ENCODE assay signal across 24 cellular contexts in the genomic region with DNA sequence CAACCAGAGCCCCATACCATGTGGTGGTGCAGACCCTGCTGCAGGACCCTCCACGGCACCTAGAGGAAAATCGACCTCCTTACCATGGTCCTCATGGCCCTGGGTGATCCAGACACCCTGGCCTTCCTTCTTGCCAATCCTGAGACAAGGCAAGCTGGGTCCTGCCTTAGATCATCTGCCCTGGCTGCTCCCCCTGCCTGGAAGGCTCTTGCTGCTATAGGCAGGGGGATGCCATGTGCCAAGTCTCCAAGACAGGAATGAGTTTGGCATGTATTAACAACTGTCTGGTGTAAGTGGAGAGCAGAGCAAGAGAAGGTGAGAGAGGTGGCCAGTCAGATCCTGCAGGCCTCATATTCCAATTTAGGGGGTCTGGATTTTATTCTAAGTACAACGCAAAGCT. TPM values are rescaled to one million over a fixed set of nuclear protein-coding genes. Genes with fewer than 3 reads are reported as not detected.
A peak's percentile ranks its signal among the peaks of the same experiment; 100 is the strongest.
DNase-seq lines count a peak whose midpoint lies in the region; ATAC-seq and TF ChIP-seq lines count a peak whose summit lies in the region.
"Had no signal": no experiment of that assay in that cellular context is flagged by ENCODE, and none has a peak within 500 bp of the region (broad histone marks: within the 10 kb centered on the region; RNA-seq: fewer than 3 reads in every experiment).

No MANE protein-coding gene starts in this region.

- TF ChIP-seq POLR2A in esophagus squamous epithelium (IDR thresholded peaks at IDR 0.05): no peak
- no peak for TF ChIP-seq POLR2A in ovary (IDR thresholded peaks at IDR 0.05)
- no peak for TF ChIP-seq POLR2A in right lobe of liver (IDR thresholded peaks at IDR 0.05)

- TF ChIP-seq CTCF in natural killer cell (IDR thresholded peaks at IDR 0.05) (no peak), esophagus squamous epithelium (IDR thresholded peaks at IDR 0.05) (no peak), osteoblast (IDR thresholded peaks at IDR 0.05; ENCODE audit: extremely low read depth, low read depth, low read length) (no peak), ovary (IDR thresholded peaks at IDR 0.05) (no peak), right lobe of liver (IDR thresholded peaks at IDR 0.05) (no peak)

- H3K36me3 ChIP-seq in esophagus squamous epithelium: peaks cover 0 to 11% (median 0%) of the 10 kb centered on the region in 3 donors
- H3K36me3 ChIP-seq in osteoblast (ENCODE audit: insufficient read depth, low read length): peaks cover 60% of the 10 kb centered on the region
- no peaks in the 10 kb centered on the region for H3K36me3 ChIP-seq in ovary
- no peaks in the 10 kb centered on the region for H3K36me3 ChIP-seq in right lobe of liver

- DNase-seq in natural killer cell: no peak
- DNase-seq in natural killer cell treated with Interleukin-12 subunit alpha and Interleukin-12 subunit beta and Interleukin-15 and Interleukin-18, amount 100 ng/mL, for 72 hours (ENCODE audit: low spot score): no peak
- no peak for DNase-seq in esophagus squamous epithelium (lab: John Stamatoyannopoulos, UW)
- DNase-seq in osteoblast (ENCODE audit: insufficient read length, low spot score, missing footprints): peak; percentile 35
- no peak for DNase-seq in ovary
- no peak for DNase-seq in amniotic stem cell (lab: John Stamatoyannopoulos, UW)
- no peak for DNase-seq in right lobe of liver
- DNase-seq: activated CD4-positive, alpha-beta T cell treated with anti-CD3 and anti-CD28 coated beads for 4 hours; activated CD8-positive, alpha-beta memory T cell treated with anti-CD3 and anti-CD28 coated beads, Interleukin-2, amount 10 ng/mL, durations not matched to agents 7 days and 5 days; activated naive CD4-positive, alpha-beta T cell treated with anti-CD3 and anti-CD28 coated beads for 36 hours; activated T-cell treated with anti-CD3 and anti-CD28 coated beads, Interleukin-2, amount 50 U/mL, for 72 hours; amygdala; Calu3; NCI-H524 treated with DMSO at 0.1 percent for 48 hours; NK-92 treated with Interleukin-12 subunit alpha and Interleukin-12 subunit beta, amount 100 ng/mL, for 24 hours; stimulated activated CD4-positive, alpha-beta T cell treated with anti-CD3 and anti-CD28 coated beads, Interleukin-2, amount 100 ng/mL, for 24 hours had no signal

- H3K4me3 ChIP-seq in esophagus squamous epithelium (no peak overlapping the region), osteoblast (ENCODE audit: insufficient read depth, low read length) (no peak overlapping the region), ovary (no peak overlapping the region), right lobe of liver (no peak overlapping the region)
- H3K4me3 ChIP-seq: GM12878, hepatocyte, K562, lung, SJSA1, smooth muscle cell had no signal

- peak overlapping the region; percentile 96 for H3K27ac Mint-ChIP-seq in natural killer cell
- H3K27ac Mint-ChIP-seq in natural killer cell treated with Interleukin-12 subunit alpha and Interleukin-12 subunit beta and Interleukin-15 and Interleukin-18, amount 100 ng/mL, for 72 hours: no peak overlapping the region
- H3K27ac Mint-ChIP-seq: activated CD8-positive, alpha-beta memory T cell treated with anti-CD3 and anti-CD28 coated beads, Interleukin-2, amount 10 ng/mL, durations not matched to agents 7 days and 5 days; activated naive CD4-positive, alpha-beta T cell treated with anti-CD3 and anti-CD28 coated beads for 36 hours; activated T-cell treated with anti-CD3 and anti-CD28 coated beads, Interleukin-2, amount 50 U/mL, for 72 hours had no signal

- no peak overlapping the region for H2AFZ ChIP-seq in osteoblast (ENCODE audit: low read length)
- H2AFZ ChIP-seq: hepatocyte had no signal

- TF ChIP-seq EP300 in ovary (IDR thresholded peaks at IDR 0.05): no peak

- no peaks in the 10 kb centered on the region for H3K27me3 ChIP-seq in esophagus squamous epithelium
- H3K27me3 ChIP-seq in osteoblast (ENCODE audit: insufficient read depth, low read length): no peaks in the 10 kb centered on the region
- no peaks in the 10 kb centered on the region for H3K27me3 ChIP-seq in ovary
- H3K27me3 ChIP-seq in right lobe of liver: no peaks in the 10 kb centered on the region
- H3K27me3 ChIP-seq: hepatocyte, SJSA1 had no signal

- H3K4me1 ChIP-seq in esophagus squamous epithelium: peaks cover 49 to 99% (median 78%) of the 10 kb centered on the region in 3 donors
- peaks cover 51% of the 10 kb centered on the region for H3K4me1 ChIP-seq in osteoblast (ENCODE audit: insufficient read depth, low read length)
- H3K4me1 ChIP-seq in ovary (ENCODE audit: insufficient read depth): peaks cover 25% of the 10 kb centered on the region
- peaks cover 0 to 13% (median 0%) of the 10 kb centered on the region in 4 donors for H3K4me1 ChIP-seq in right lobe of liver

- H3K9me3 ChIP-seq in esophagus squamous epithelium: no peaks in the 10 kb centered on the region
- no peaks in the 10 kb centered on the region for H3K9me3 ChIP-seq in osteoblast (ENCODE audit: low read depth, low read length)
- no peaks in the 10 kb centered on the region for H3K9me3 ChIP-seq in ovary
- no peaks in the 10 kb centered on the region for H3K9me3 ChIP-seq in right lobe of liver
- H3K9me3 ChIP-seq: SJSA1 had no signal

- ATAC-seq in natural killer cell (no peak), right lobe of liver (no peak)
- ATAC-seq in natural killer cell treated with Interleukin-12 subunit alpha and Interleukin-12 subunit beta and Interleukin-15 and Interleukin-18, amount 100 ng/mL, for 72 hours: no peak
- ATAC-seq: activated CD8-positive, alpha-beta memory T cell treated with anti-CD3 and anti-CD28 coated beads, Interleukin-2, amount 10 ng/mL, durations not matched to agents 7 days and 5 days; activated T-cell treated with anti-CD3 and anti-CD28 coated beads, Interleukin-2, amount 50 U/mL, for 72 hours; GM12878; K562; Panc1 had no signal

- no peaks in the 10 kb centered on the region for H3K9me3 Mint-ChIP-seq in natural killer cell
- H3K9me3 Mint-ChIP-seq in natural killer cell treated with Interleukin-12 subunit alpha and Interleukin-12 subunit beta and Interleukin-15 and Interleukin-18, amount 100 ng/mL, for 72 hours: no peaks in the 10 kb centered on the region
- H3K9me3 Mint-ChIP-seq: activated naive CD4-positive, alpha-beta T cell treated with anti-CD3 and anti-CD28 coated beads for 36 hours; activated T-cell treated with anti-CD3 and anti-CD28 coated beads, Interleukin-2, amount 50 U/mL, for 72 hours; CD14-positive monocyte had no signal

- peaks cover 33 to 68% of the 10 kb centered on the region in 2 donors for H3K4me1 Mint-ChIP-seq in natural killer cell
- peaks cover 51 to 57% of the 10 kb centered on the region in 2 donors for H3K4me1 Mint-ChIP-seq in natural killer cell treated with Interleukin-12 subunit alpha and Interleukin-12 subunit beta and Interleukin-15 and Interleukin-18, amount 100 ng/mL, for 72 hours (ENCODE audit: low read depth in 2 of 2)

- intact Hi-C loops in natural killer cell (cut with micrococcal nuclease): no loop called here
- intact Hi-C loops in esophagus squamous epithelium (cut with DNase I): no loop called here
- intact Hi-C loops in ovary (cut with DNase I): no loop called here
- intact Hi-C loops in right lobe of liver (cut with DNase I): no loop called here

- H4K20me1 ChIP-seq in osteoblast (ENCODE audit: insufficient read depth, low read length): peaks cover 69% of the 10 kb centered on the region

- WGBS in esophagus squamous epithelium, 2 donors: 22 to 40% methylated on average over 1 to 3 of the region's 3 CpGs
- 84 to 100% (median 95%) methylated on average over 3 of the region's 3 CpGs for WGBS in ovary, 3 donors
- WGBS in right lobe of liver (ENCODE audit: insufficient coverage, low coverage, low lambda C conversion rate, missing lambda C conversion rate): 94% methylated on average over 3 of the region's 3 CpGs

- H3K4me3 Mint-ChIP-seq in natural killer cell: peak overlapping the region; percentile 45
- H3K4me3 Mint-ChIP-seq in natural killer cell treated with Interleukin-12 subunit alpha and Interleukin-12 subunit beta and Interleukin-15 and Interleukin-18, amount 100 ng/mL, for 72 hours: no peak overlapping the region
- H3K4me3 Mint-ChIP-seq: activated CD8-positive, alpha-beta memory T cell treated with anti-CD3 and anti-CD28 coated beads, Interleukin-2, amount 10 ng/mL, durations not matched to agents 7 days and 5 days; activated naive CD4-positive, alpha-beta T cell treated with anti-CD3 and anti-CD28 coated beads for 36 hours; activated T-cell treated with anti-CD3 and anti-CD28 coated beads, Interleukin-2, amount 50 U/mL, for 72 hours; CD14-positive monocyte had no signal

- no peaks in the 10 kb centered on the region for H3K27me3 Mint-ChIP-seq in natural killer cell (ENCODE audit: low read depth in 2 of 2)
- H3K27me3 Mint-ChIP-seq in natural killer cell treated with Interleukin-12 subunit alpha and Interleukin-12 subunit beta and Interleukin-15 and Interleukin-18, amount 100 ng/mL, for 72 hours: no peaks in the 10 kb centered on the region
- H3K27me3 Mint-ChIP-seq: activated CD8-positive, alpha-beta memory T cell treated with anti-CD3 and anti-CD28 coated beads, Interleukin-2, amount 10 ng/mL, durations not matched to agents 7 days and 5 days had no signal

- H3K79me2 ChIP-seq in osteoblast (ENCODE audit: insufficient read depth, low read length): peaks cover 89% of the 10 kb centered on the region

- H3K36me3 Mint-ChIP-seq in natural killer cell: no peaks in the 10 kb centered on the region
- no peaks in the 10 kb centered on the region for H3K36me3 Mint-ChIP-seq in natural killer cell treated with Interleukin-12 subunit alpha and Interleukin-12 subunit beta and Interleukin-15 and Interleukin-18, amount 100 ng/mL, for 72 hours

- H3K27ac ChIP-seq in esophagus squamous epithelium (peak overlapping the region in 3 of 4 donors; percentile 3 to 58 (median 49)), osteoblast (ENCODE audit: low read depth, low read length) (no peak overlapping the region), ovary (no peak overlapping the region), right lobe of liver (no peak overlapping the region)
- H3K27ac ChIP-seq: hepatocyte, SJSA1 had no signal

- H3K4me2 ChIP-seq in osteoblast (ENCODE audit: insufficient read depth, low read length): no peak overlapping the region
- H3K4me2 ChIP-seq: hepatocyte, smooth muscle cell had no signal

RNA-seq across cellular contexts. Expression of a gene that starts 7.5 kb away (rescaled TPM):
- total RNA-seq in natural killer cell (10 to 100 TPM; 52.1 to 83.5 (median 68.1) TPM), esophagus squamous epithelium (10 to 100 TPM; 13.3 to 37.2 (median 22.5) TPM), osteoblast (114 and 117 TPM in 2 replicates), ovary (10 to 100 TPM; 17.4 to 54.7 (median 35.6) TPM), right lobe of liver (10 to 100 TPM in 3 of 6 experiments, 1 to 10 TPM in 3; 3.5 to 14.9 (median 10.8) TPM)
- total RNA-seq in natural killer cell treated with Interleukin-12 subunit alpha and Interleukin-12 subunit beta and Interleukin-15 and Interleukin-18, amount 100 ng/mL, for 72 hours: 10 to 100 TPM; 14.6 to 47.0 TPM
- 10 to 100 TPM; 12.2 to 64.7 TPM for polyA plus RNA-seq in ovary
- polyA plus RNA-seq: K562 had no signal

Comparison
In these comparisons a context has a peak if more than half of its experiments do, and no peak if none do; other contexts are left out.
1. H3K27ac Mint-ChIP-seq: peak in natural killer cell (2 of 2); none in natural killer cell treated with Interleukin-12 subunit alpha and Interleukin-12 subunit beta and Interleukin-15 and Interleukin-18, amount 100 ng/mL, for 72 hours (0 of 2).
2. H3K27ac ChIP-seq: peak in esophagus squamous epithelium (3 of 4); none in osteoblast (single experiment), ovary (0 of 2) and right lobe of liver (0 of 3).